In genomic region chr10:105952153-105952552, GRCh38 we compare ENCODE assay signal across 9 cellular contexts.
A peak's percentile ranks its signal among the peaks of the same experiment; 100 is the strongest.
DNase-seq lines count a peak whose midpoint lies in the region; ATAC-seq and TF ChIP-seq lines count a peak whose summit lies in the region.
"Had no signal": no experiment of that assay in that cellular context is flagged by ENCODE, and none has a peak within 500 bp of the region (broad histone marks: within the 10 kb centered on the region; RNA-seq: fewer than 3 reads in every experiment).

No MANE protein-coding gene starts in this region.

- DNase-seq in DMS153 treated with DMSO at 0.1 percent for 48 hours (lab: John Stamatoyannopoulos, UW; ENCODE audit: unreplicated experiment) (peak; percentile 19), nephron progenitor cell (peak; percentile 16), NCI-H345 treated with DMSO at 0.1 percent for 48 hours (lab: John Stamatoyannopoulos, UW; ENCODE audit: unreplicated experiment) (no peak), germinal center (ENCODE audit: low spot score) (no peak)

- no peaks in the 10 kb centered on the region for H3K27me3 ChIP-seq in ectodermal cell (ENCODE audit: control insufficient read depth, insufficient read depth, low read length, poor library complexity, severe bottlenecking)

- H3K9me3 Mint-ChIP-seq in nephron progenitor cell: no peaks in the 10 kb centered on the region

- TF ChIP-seq CTCF in nephron progenitor cell (IDR thresholded peaks at IDR 0.05): no peak

- peaks cover 3% of the 10 kb centered on the region for H3K27me3 Mint-ChIP-seq in nephron progenitor cell (ENCODE audit: low read depth, poor library complexity)
- H3K27me3 Mint-ChIP-seq: activated naive CD8-positive, alpha-beta T cell had no signal

- H3K4me1 ChIP-seq in ectodermal cell (ENCODE audit: control insufficient read depth, insufficient read depth, low read length): peaks cover 12% of the 10 kb centered on the region

- H3K27ac Mint-ChIP-seq in nephron progenitor cell: peak overlapping the region; percentile 89
- H3K27ac Mint-ChIP-seq: activated naive CD8-positive, alpha-beta T cell had no signal

- 34 to 39% methylated on average over 3 of the region's 3 CpGs for WGBS in ectodermal cell, 2 experiments

- peak; percentile 96 for ATAC-seq in GM21423 (IDR thresholded peaks at IDR 0.05; ENCODE audit: unreplicated experiment)
- peak; percentile 93 for ATAC-seq in HG03575 (IDR thresholded peaks at IDR 0.05; ENCODE audit: extremely low read depth, insufficient number of reproducible peaks, low FRiP score, unreplicated experiment)
- no peak for ATAC-seq in activated CD4-positive, CD25-positive, alpha-beta regulatory T cell treated with anti-CD3 and anti-CD28 coated beads, Interleukin-2, amount 50 U/mL, for 24 hours

- no peaks in the 10 kb centered on the region for H3K36me3 ChIP-seq in ectodermal cell (ENCODE audit: control insufficient read depth, insufficient read depth, low read length)

- no peak overlapping the region for H3K4me3 ChIP-seq in ectodermal cell (ENCODE audit: insufficient read depth, low read depth, low read length)

- peaks cover 20% of the 10 kb centered on the region for H3K4me1 Mint-ChIP-seq in nephron progenitor cell

- H3K27ac ChIP-seq in ectodermal cell (ENCODE audit: insufficient read depth, low read depth, low read length, poor library complexity, severe bottlenecking): peak overlapping the region; percentile 47

- H3K9me3 ChIP-seq in ectodermal cell (ENCODE audit: control insufficient read depth, low read length): no peaks in the 10 kb centered on the region

- H3K36me3 Mint-ChIP-seq in nephron progenitor cell (ENCODE audit: low read depth): no peaks in the 10 kb centered on the region
- H3K36me3 Mint-ChIP-seq: activated naive CD8-positive, alpha-beta T cell had no signal

- no peak overlapping the region for H3K4me3 Mint-ChIP-seq in nephron progenitor cell
- H3K4me3 Mint-ChIP-seq: activated naive CD8-positive, alpha-beta T cell had no signal

Comparison
In these comparisons a context has a peak if more than half of its experiments do, and no peak if none do; other contexts are left out.
1. DNase-seq: peak in DMS153 treated with DMSO at 0.1 percent for 48 hours (single experiment) and nephron progenitor cell (single experiment); none in NCI-H345 treated with DMSO at 0.1 percent for 48 hours (single experiment) and germinal center (single experiment).
2. ATAC-seq: peak in GM21423 (single experiment) and HG03575 (single experiment); none in activated CD4-positive, CD25-positive, alpha-beta regulatory T cell treated with anti-CD3 and anti-CD28 coated beads, Interleukin-2, amount 50 U/mL, for 24 hours (0 of 2).